1 cellular context compared by ENCODE assay signal in the genomic region with DNA sequence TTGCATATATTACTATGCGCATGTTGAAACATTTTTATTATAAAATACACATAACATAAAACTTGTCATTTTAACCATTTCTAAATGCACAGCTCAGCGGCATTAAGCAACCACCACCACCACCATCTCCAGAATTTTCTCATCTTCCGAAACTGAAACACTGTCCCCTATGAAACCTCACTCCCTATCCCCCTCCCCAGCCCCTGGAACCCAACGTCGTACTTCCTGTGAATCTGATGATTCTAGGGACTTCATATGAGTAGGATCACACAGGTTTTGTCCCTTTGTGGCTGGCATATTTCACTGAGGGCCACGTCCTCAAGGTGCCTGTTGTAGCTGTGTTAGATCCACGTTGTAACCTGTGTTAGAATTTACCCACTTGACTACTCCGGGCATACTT.
TF ChIP-seq lines count a peak whose summit lies in the region.

No MANE protein-coding gene starts in this region.

TF ChIP-seq in H1, 55 proteins besides CTCF, POLR2A, EP300 and RAD21:
- no peak for TF ChIP-seq JUN (IDR thresholded peaks at IDR 0.05; ENCODE audit: low read depth, low read length)
- no peak for TF ChIP-seq SP4 (IDR thresholded peaks at IDR 0.05; ENCODE audit: low read length)
- no peak for TF ChIP-seq BCL11A (IDR thresholded peaks at IDR 0.05; ENCODE audit: low read depth in 2 of 2, low read length in 2 of 2)
- no peak for TF ChIP-seq ASH2L (IDR thresholded peaks at IDR 0.05; ENCODE audit: low read length)
- TF ChIP-seq SIN3A (conservative IDR thresholded peaks at IDR 0.05 in 1 of 2, IDR thresholded peaks at IDR 0.05 in 1 of 2; ENCODE audit: low read depth in 1 of 2, low read length in 2 of 2): no peak
- TF ChIP-seq SAP30 (IDR thresholded peaks at IDR 0.05; ENCODE audit: insufficient read depth, insufficient replicate concordance, low read length): no peak
- no peak for TF ChIP-seq ZNF274 (IDR thresholded peaks at IDR 0.05; ENCODE audit: borderline replicate concordance, extremely low read depth, low read length)
- no peak for TF ChIP-seq POU5F1 (IDR thresholded peaks at IDR 0.05; ENCODE audit: low read depth, low read length)
